Comparison of ENCODE assay signal across 28 cellular contexts in the genomic region with DNA sequence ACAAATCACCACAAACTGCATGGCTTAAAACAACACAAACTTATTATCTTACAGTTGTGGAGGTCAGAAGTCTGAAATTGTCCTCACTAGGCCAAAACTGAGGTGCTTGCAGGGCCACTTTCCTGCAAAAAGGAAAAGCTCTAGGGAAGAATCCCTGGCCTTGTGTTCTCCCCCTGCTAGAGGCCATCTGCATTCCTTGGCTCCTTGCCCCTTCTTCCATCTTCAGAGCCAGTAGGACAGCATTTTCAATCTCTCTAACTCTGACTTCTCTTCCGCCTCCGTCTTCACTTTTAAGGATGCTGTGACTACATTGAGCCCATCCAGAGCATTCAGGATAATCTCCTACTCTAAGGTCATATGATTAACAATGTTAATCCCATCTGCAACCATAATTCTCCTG.
"Had no signal": no experiment of that assay in that cellular context is flagged by ENCODE, and none has a peak within 500 bp of the region (broad histone marks: within the 10 kb centered on the region; RNA-seq: fewer than 3 reads in every experiment).

No MANE protein-coding gene starts in this region.

- H3K4me3 Mint-ChIP-seq: activated CD4-positive, alpha-beta memory T cell treated with anti-CD3 and anti-CD28 coated beads, Interleukin-2, amount 10 ng/mL, durations not matched to agents 7 days and 5 days; activated CD4-positive, alpha-beta T cell treated with anti-CD3 and anti-CD28 coated beads for 36 hours; activated CD4-positive, alpha-beta T cell treated with anti-CD3 and anti-CD28 coated beads, Interleukin-2, amount 10 ng/mL, durations not matched to agents 24 days and 14 days; activated naive CD4-positive, alpha-beta T cell treated with anti-CD3 and anti-CD28 coated beads for 36 hours; activated naive CD4-positive, alpha-beta T cell treated with anti-CD3 and anti-CD28 coated beads, Interleukin-2, amount 50 U/mL, for 24 hours; activated naive CD8-positive, alpha-beta T cell treated with anti-CD3 and anti-CD28 coated beads for 36 hours; activated naive CD8-positive, alpha-beta T cell treated with anti-CD3 and anti-CD28 coated beads, Interleukin-2, amount 50 U/mL, for 24 hours; activated T-helper 1 cell treated with anti-CD3 and anti-CD28 coated beads, Interleukin-12 subunit alpha, Interleukin-12 subunit beta, Interleukin-2, Interleukin-4 antibody, amounts not matched to agents 30 ng/mL and 10 ng/mL and 1 ng/mL, durations not matched to agents 14 hours and 24 hours and 36 hours had no signal

- H3K36me3 Mint-ChIP-seq: activated naive CD4-positive, alpha-beta T cell treated with anti-CD3 and anti-CD28 coated beads, Interleukin-2, amount 50 U/mL, for 24 hours; activated naive CD8-positive, alpha-beta T cell treated with anti-CD3 and anti-CD28 coated beads for 36 hours had no signal

- H3K4me1 Mint-ChIP-seq: activated CD4-positive, alpha-beta T cell treated with anti-CD3 and anti-CD28 coated beads, Interleukin-2, amount 10 ng/mL, durations not matched to agents 24 days and 14 days; activated naive CD4-positive, alpha-beta T cell treated with anti-CD3 and anti-CD28 coated beads, Interleukin-2, amount 50 U/mL, for 24 hours; activated naive CD8-positive, alpha-beta T cell treated with anti-CD3 and anti-CD28 coated beads for 36 hours; activated naive CD8-positive, alpha-beta T cell treated with anti-CD3 and anti-CD28 coated beads, Interleukin-2, amount 50 U/mL, for 24 hours had no signal

- ATAC-seq: activated CD4-positive, alpha-beta T cell treated with anti-CD3 and anti-CD28 coated beads for 36 hours; activated naive CD8-positive, alpha-beta T cell treated with anti-CD3 and anti-CD28 coated beads, Interleukin-2, amount 50 U/mL, for 24 hours; body of pancreas; gastroesophageal sphincter; heart right ventricle had no signal

- DNase-seq: activated CD4-positive, alpha-beta memory T cell treated with anti-CD3 and anti-CD28 coated beads, Interleukin-2, amount 10 ng/mL, durations not matched to agents 7 days and 5 days; activated CD4-positive, alpha-beta T cell treated with anti-CD3 and anti-CD28 coated beads for 36 hours; activated CD4-positive, alpha-beta T cell treated with anti-CD3 and anti-CD28 coated beads, Interleukin-2, amount 10 ng/mL, durations not matched to agents 24 days and 14 days; activated CD4-positive, alpha-beta T cell treated with anti-CD3 and anti-CD28 coated beads, Interleukin-2, amount 50 U/mL, for 4 hours; activated CD4-positive, CD25-positive, alpha-beta regulatory T cell; activated CD4-positive, CD25-positive, alpha-beta regulatory T cell treated with anti-CD3 and anti-CD28 coated beads, Interleukin-2, amount 50 U/mL, for 72 hours; activated effector memory CD4-positive, alpha-beta T cell treated with anti-CD3 and anti-CD28 coated beads, Interleukin-2, amount 50 U/mL, for 16 hours; activated naive CD4-positive, alpha-beta T cell treated with anti-CD3 and anti-CD28 coated beads for 36 hours; activated naive CD8-positive, alpha-beta T cell treated with anti-CD3 and anti-CD28 coated beads for 36 hours; activated naive CD8-positive, alpha-beta T cell treated with anti-CD3 and anti-CD28 coated beads, Interleukin-2, amount 50 U/mL, for 24 hours; activated T-cell treated with anti-CD3 and anti-CD28 coated beads, Interleukin-2, amount 50 U/mL, for 1 hour; activated T-cell treated with anti-CD3 and anti-CD28 coated beads, Interleukin-2, amount 50 U/mL, for 48 hours; adrenal gland; amygdala; aorta; body of pancreas; central memory CD4-positive, alpha-beta T cell; cortex of kidney; dermis blood vessel endothelial cell; effector CD8-positive, alpha-beta T cell; esophagus squamous epithelium; foreskin melanocyte; heart right ventricle; T-helper 2 cell had no signal

- H3K9me3 Mint-ChIP-seq: activated CD4-positive, alpha-beta memory T cell treated with anti-CD3 and anti-CD28 coated beads, Interleukin-2, amount 10 ng/mL, durations not matched to agents 7 days and 5 days; activated CD4-positive, alpha-beta T cell treated with anti-CD3 and anti-CD28 coated beads, Interleukin-2, amount 10 ng/mL, durations not matched to agents 24 days and 14 days; activated naive CD4-positive, alpha-beta T cell treated with anti-CD3 and anti-CD28 coated beads for 36 hours; activated naive CD4-positive, alpha-beta T cell treated with anti-CD3 and anti-CD28 coated beads, Interleukin-2, amount 50 U/mL, for 24 hours; activated naive CD8-positive, alpha-beta T cell treated with anti-CD3 and anti-CD28 coated beads for 36 hours; activated naive CD8-positive, alpha-beta T cell treated with anti-CD3 and anti-CD28 coated beads, Interleukin-2, amount 50 U/mL, for 24 hours; activated T-helper 1 cell treated with anti-CD3 and anti-CD28 coated beads, Interleukin-12 subunit alpha, Interleukin-12 subunit beta, Interleukin-2, Interleukin-4 antibody, amounts not matched to agents 30 ng/mL and 10 ng/mL and 1 ng/mL, durations not matched to agents 14 hours and 24 hours and 36 hours; activated T-helper 2 cell treated with anti-CD3 and anti-CD28 coated beads, Interferon-gamma antibody, Interleukin-2, Interleukin-4, amounts not matched to agents 10 μg/mL and 5 μg/mL and 100 μg/mL, durations not matched to agents 14 hours and 24 hours and 36 hours had no signal

- H3K27ac Mint-ChIP-seq: activated CD4-positive, alpha-beta memory T cell treated with anti-CD3 and anti-CD28 coated beads, Interleukin-2, amount 10 ng/mL, durations not matched to agents 7 days and 5 days; activated CD4-positive, alpha-beta T cell treated with anti-CD3 and anti-CD28 coated beads for 36 hours; activated CD4-positive, alpha-beta T cell treated with anti-CD3 and anti-CD28 coated beads, Interleukin-2, amount 10 ng/mL, durations not matched to agents 24 days and 14 days; activated naive CD4-positive, alpha-beta T cell treated with anti-CD3 and anti-CD28 coated beads for 36 hours; activated naive CD4-positive, alpha-beta T cell treated with anti-CD3 and anti-CD28 coated beads, Interleukin-2, amount 50 U/mL, for 24 hours; activated naive CD8-positive, alpha-beta T cell treated with anti-CD3 and anti-CD28 coated beads for 36 hours; activated naive CD8-positive, alpha-beta T cell treated with anti-CD3 and anti-CD28 coated beads, Interleukin-2, amount 50 U/mL, for 24 hours; activated T-helper 1 cell treated with anti-CD3 and anti-CD28 coated beads, Interleukin-12 subunit alpha, Interleukin-12 subunit beta, Interleukin-2, Interleukin-4 antibody, amounts not matched to agents 30 ng/mL and 10 ng/mL and 1 ng/mL, durations not matched to agents 14 hours and 24 hours and 36 hours; activated T-helper 2 cell treated with anti-CD3 and anti-CD28 coated beads, Interferon-gamma antibody, Interleukin-2, Interleukin-4, amounts not matched to agents 10 μg/mL and 5 μg/mL and 100 μg/mL, durations not matched to agents 14 hours and 24 hours and 36 hours had no signal
